In the genomic region with DNA sequence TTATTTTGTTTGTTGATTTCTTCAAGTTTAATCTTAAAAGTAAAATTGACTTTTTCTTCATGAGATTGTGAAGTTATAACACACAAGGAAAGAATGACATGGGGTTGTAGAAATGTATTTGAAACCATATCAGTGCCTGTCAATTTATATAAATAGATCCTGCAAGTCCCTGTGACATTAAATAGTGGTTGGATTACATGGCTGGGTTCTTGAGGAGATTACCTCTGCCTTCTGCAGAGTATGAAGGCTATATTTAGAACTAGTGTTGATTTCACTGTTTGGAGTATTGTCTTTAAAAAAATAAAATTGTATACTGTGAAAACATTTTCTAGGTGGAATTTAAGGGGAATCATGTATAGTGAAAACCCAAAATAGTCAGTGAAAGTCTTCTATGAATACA, we compare ENCODE assay signal across 17 cellular contexts.
"Had no signal": no experiment of that assay in that cellular context is flagged by ENCODE, and none has a peak within 500 bp of the region (broad histone marks: within the 10 kb centered on the region; RNA-seq: fewer than 3 reads in every experiment).

No MANE protein-coding gene starts in this region.

- H3K9me3 ChIP-seq: esophagus squamous epithelium, lower lobe of right lung, neutrophil, pancreas, sigmoid colon, transverse colon had no signal

- H3K4me1 ChIP-seq: esophagus squamous epithelium, lower lobe of right lung, pancreas, transverse colon had no signal

- H3K27ac ChIP-seq: cardiac muscle cell, coronary artery, esophagus squamous epithelium, lower lobe of right lung, neutrophil, pancreas, sigmoid colon, transverse colon had no signal

- H3K27me3 ChIP-seq: cardiac muscle cell, esophagus squamous epithelium, neutrophil, pancreas, sigmoid colon, transverse colon had no signal

- DNase-seq: dermis blood vessel endothelial cell; effector memory CD8-positive, alpha-beta T cell; erythroblast; esophagus squamous epithelium; foreskin melanocyte; lower lobe of right lung; natural killer cell; pancreas; sigmoid colon; small intestine; stimulated activated CD4-positive, alpha-beta T cell treated with anti-CD3 and anti-CD28 coated beads, Interleukin-15, amount 100 ng/mL, for 24 hours; stimulated activated CD4-positive, alpha-beta T cell treated with anti-CD3 and anti-CD28 coated beads, Interleukin-2, amount 100 ng/mL, for 48 hours; stimulated activated naive B cell treated with anti-CD40 and anti-IgM and Interleukin-4, amounts not matched to agents 10 μg/mL and 1 μg/mL and 100 μg/mL, for 72 hours; transverse colon had no signal

- H3K4me3 ChIP-seq: cardiac muscle cell, coronary artery, esophagus squamous epithelium, lower lobe of right lung, pancreas, sigmoid colon, transverse colon had no signal

- H3K36me3 ChIP-seq: cardiac muscle cell, esophagus squamous epithelium, lower lobe of right lung, neutrophil, pancreas, sigmoid colon, transverse colon had no signal

- ATAC-seq: effector memory CD8-positive, alpha-beta T cell; lower lobe of right lung; natural killer cell; pancreas; stimulated activated naive B cell treated with anti-CD40 and anti-IgM and Interleukin-4, amounts not matched to agents 10 μg/mL and 1 μg/mL and 100 μg/mL, for 72 hours had no signal
